In genomic region chr1:25003457-25004190, GRCh38 we compare ENCODE assay signal across 1 cellular context.
TF ChIP-seq lines count a peak whose summit lies in the region.

No MANE protein-coding gene starts in this region.

TF ChIP-seq in IMR-90, 13 proteins besides CTCF, POLR2A, EP300 and RAD21:
- TF ChIP-seq BHLHE40 (IDR thresholded peaks at IDR 0.05; ENCODE audit: low read depth, low read length) = no peak
- peak; percentile 46; the same call in 1 of the 2 replicates for TF ChIP-seq USF2 (IDR thresholded peaks at IDR 0.05; ENCODE audit: low read depth, low read length)
TF ChIP-seq in IMR-90: peak in this region for 1.
